ENCODE assay signal across 13 cellular contexts in genomic region chr2:109721626-109722025, GRCh38.
"Had no signal": no experiment of that assay in that cellular context is flagged by ENCODE, and none has a peak within 500 bp of the region (broad histone marks: within the 10 kb centered on the region; RNA-seq: fewer than 3 reads in every experiment).

No MANE protein-coding gene starts in this region.

- H3K9me3 ChIP-seq: ascending aorta, thyroid gland had no signal

- H3K27ac ChIP-seq: ascending aorta, cardiac muscle cell, thyroid gland had no signal

- H3K36me3 ChIP-seq: ascending aorta, cardiac muscle cell, thyroid gland had no signal

- DNase-seq: activated CD4-positive, alpha-beta T cell treated with anti-CD3 and anti-CD28 coated beads, Interleukin-2, amount 50 U/mL, for 48 hours; activated naive CD4-positive, alpha-beta T cell; effector CD4-positive, alpha-beta T cell; hypothalamus; retina; small intestine; T-helper 2 cell had no signal

- H3K4me3 Mint-ChIP-seq: nephron had no signal

- H3K4me3 ChIP-seq: ascending aorta, cardiac muscle cell, thyroid gland had no signal

- H3K27me3 ChIP-seq: ascending aorta, cardiac muscle cell, thyroid gland had no signal

- H3K4me1 ChIP-seq: ascending aorta, thyroid gland had no signal

- FAIRE-seq: colon, endothelial cell of umbilical vein, small intestine had no signal
